In genomic region chr11:2846470-2846869, GRCh38 we compare ENCODE assay signal across 2 cellular contexts.
TF ChIP-seq lines count a peak whose summit lies in the region.

No MANE protein-coding gene starts in this region.

TF ChIP-seq in H1, 55 proteins besides CTCF, POLR2A, EP300 and RAD21:
- TF ChIP-seq JUN (IDR thresholded peaks at IDR 0.05; ENCODE audit: low read depth, low read length), result no peak
- TF ChIP-seq E2F6 (IDR thresholded peaks at IDR 0.05), result no peak
- no peak for TF ChIP-seq SAP30 (IDR thresholded peaks at IDR 0.05; ENCODE audit: insufficient read depth, insufficient replicate concordance, low read length)
- no peak for TF ChIP-seq CBX5 (IDR thresholded peaks at IDR 0.05; ENCODE audit: low read depth, low read length)
- TF ChIP-seq SIX5 (IDR thresholded peaks at IDR 0.05; ENCODE audit: low read depth, low read length), result no peak
- no peak for TF ChIP-seq SP1 (IDR thresholded peaks at IDR 0.05; ENCODE audit: low read depth, low read length)
- no peak for TF ChIP-seq HDAC6 (IDR thresholded peaks at IDR 0.05; ENCODE audit: low read depth, low read length)
- TF ChIP-seq PHF8 (conservative IDR thresholded peaks at IDR 0.05; ENCODE audit: low read depth, low read length), result no peak

TF ChIP-seq in HepG2, 621 proteins besides CTCF, POLR2A, EP300 and RAD21:
- TF ChIP-seq ETS1 (CRISPR knock-in tag; IDR thresholded peaks at IDR 0.05) (no peak), ATF7-NPFF (CRISPR knock-in tag; IDR thresholded peaks at IDR 0.05; ENCODE audit: low read depth) (no peak), ZNF616 (CRISPR knock-in tag; IDR thresholded peaks at IDR 0.05; ENCODE audit: low read depth) (no peak), SALL1 (CRISPR knock-in tag; IDR thresholded peaks at IDR 0.05) (no peak), PHF20 (CRISPR knock-in tag; IDR thresholded peaks at IDR 0.05) (no peak), ZIK1 (CRISPR knock-in tag; IDR thresholded peaks at IDR 0.05; ENCODE audit: borderline replicate concordance, low read depth) (no peak), HOMEZ (CRISPR knock-in tag; IDR thresholded peaks at IDR 0.05; ENCODE audit: low read depth) (no peak), MTF1 (CRISPR knock-in tag; IDR thresholded peaks at IDR 0.05) (no peak), ZNF230 (CRISPR knock-in tag; IDR thresholded peaks at IDR 0.05) (no peak), BCL3 (CRISPR knock-in tag; IDR thresholded peaks at IDR 0.05) (no peak), SIN3B (IDR thresholded peaks at IDR 0.05; ENCODE audit: low read length) (no peak), ZNF512B (CRISPR knock-in tag; IDR thresholded peaks at IDR 0.05; ENCODE audit: borderline replicate concordance) (no peak), SP1 (IDR thresholded peaks at IDR 0.05) (no peak), SP1 (CRISPR knock-in tag; IDR thresholded peaks at IDR 0.05) (no peak), MXD4 (CRISPR knock-in tag; IDR thresholded peaks at IDR 0.05) (no peak)
